Comparison of ENCODE assay signal across 8 cellular contexts in genomic region chr17:488993-489757, GRCh38. TPM values are rescaled to one million over a fixed set of nuclear protein-coding genes. Genes with fewer than 3 reads are reported as not detected.
DNase-seq lines count a peak whose midpoint lies in the region; ATAC-seq and TF ChIP-seq lines count a peak whose summit lies in the region.

No MANE protein-coding gene starts in this region.

- H3K4ac ChIP-seq in mesenchymal stem cell (ENCODE audit: low read depth in 1 of 2, low read length in 2 of 2) = peak overlapping the region in 1 of 2 experiments; percentile 40

- peak overlapping the region; percentile 0 for H2BK5ac ChIP-seq in mesenchymal stem cell (ENCODE audit: low read depth, low read length, poor library complexity, severe bottlenecking)

- H2BK15ac ChIP-seq in mesenchymal stem cell (ENCODE audit: low read depth, poor library complexity, severe bottlenecking) = peak overlapping the region; percentile 70

- no peak overlapping the region for H2AK5ac ChIP-seq in mesenchymal stem cell (ENCODE audit: low read length, severe bottlenecking)

- H3K18ac ChIP-seq in mesenchymal stem cell (ENCODE audit: low read depth in 1 of 2, low read length in 2 of 2) = peak overlapping the region; percentile 28 to 63

- peak overlapping the region; percentile 21 for H4K8ac ChIP-seq in mesenchymal stem cell (ENCODE audit: low read length)

- H3K27ac ChIP-seq in mesenchymal stem cell (ENCODE audit: low read length, poor library complexity, severe bottlenecking) (peak overlapping the region; percentile 78), vagina (peak overlapping the region; percentile 39)

- no peak overlapping the region for H2BK120ac ChIP-seq in mesenchymal stem cell (ENCODE audit: low read depth, low read length)

- TF ChIP-seq CTCF in choroid plexus epithelial cell (conservative IDR thresholded peaks at IDR 0.05; ENCODE audit: low read depth, low read length) (no peak), vagina (IDR thresholded peaks at IDR 0.05) (no peak)

- peak; percentile 43 for ATAC-seq in GM19467 (IDR thresholded peaks at IDR 0.05; ENCODE audit: unreplicated experiment)
- no peak for ATAC-seq in GM19328 (IDR thresholded peaks at IDR 0.05; ENCODE audit: unreplicated experiment)

- H3K4me1 ChIP-seq in NT2/D1 (ENCODE audit: insufficient read depth, insufficient read length) (peaks cover 8% of the 10 kb centered on the region), mesenchymal stem cell (ENCODE audit: control insufficient read depth, insufficient read depth, low read depth, low read length) (peaks cover 14% of the 10 kb centered on the region), vagina (peaks cover 20% of the 10 kb centered on the region)

- H2AFZ ChIP-seq in mesenchymal stem cell (ENCODE audit: low read depth, low read length) = no peak overlapping the region

- peak overlapping the region; percentile 2 for H4K91ac ChIP-seq in mesenchymal stem cell (ENCODE audit: low read length)

- H3K9me3 ChIP-seq in NT2/D1 (ENCODE audit: insufficient read depth, low read length) (no peaks in the 10 kb centered on the region), mesenchymal stem cell (ENCODE audit: control insufficient read depth, low read length) (no peaks in the 10 kb centered on the region), vagina (no peaks in the 10 kb centered on the region)

- no peak overlapping the region for H3K23ac ChIP-seq in mesenchymal stem cell (ENCODE audit: low read length in 2 of 2)

- peak overlapping the region in 1 of 2 experiments; percentile 23 for H2BK12ac ChIP-seq in mesenchymal stem cell (ENCODE audit: low read length in 2 of 2)

- H3K27me3 ChIP-seq in NT2/D1 (ENCODE audit: insufficient read depth, insufficient read length) = peaks cover 32% of the 10 kb centered on the region
- peaks cover 0 to 11% of the 10 kb centered on the region in 2 experiments for H3K27me3 ChIP-seq in mesenchymal stem cell (ENCODE audit: control insufficient read depth in 1 of 2, insufficient read depth in 1 of 2, low read length in 2 of 2)
- no peaks in the 10 kb centered on the region for H3K27me3 ChIP-seq in vagina

- H3K4me3 ChIP-seq in NT2/D1 (ENCODE audit: insufficient read length, low read depth) (peak overlapping the region; percentile 36), choroid plexus epithelial cell (ENCODE audit: low read depth, low read length) (peak overlapping the region; percentile 61), mesenchymal stem cell (ENCODE audit: insufficient read depth in 1 of 2, low read depth in 1 of 2, low read length in 2 of 2) (peak overlapping the region; percentile 58 to 70), vagina (peak overlapping the region; percentile 57 to 74)

- H3K9ac ChIP-seq in NT2/D1 (ENCODE audit: insufficient read length, low read depth) (peak overlapping the region; percentile 56), mesenchymal stem cell (ENCODE audit: low read length) (peak overlapping the region; percentile 65)

- TF ChIP-seq POLR2A in vagina (IDR thresholded peaks at IDR 0.05) = no peak

- DNase-seq in NT2/D1 (ENCODE audit: low read depth, low spot score) (no peak), choroid plexus epithelial cell (ENCODE audit: low read depth) (no peak), mesenchymal stem cell (peak; percentile 61), vagina (ENCODE audit: extremely low spot score in 2 of 2) (peak in 1 of 2 donors; percentile 95), KG1 (lab: John Stamatoyannopoulos, UW) (no peak)
- DNase-seq in effector CD8-positive, alpha-beta T cell (lab: John Stamatoyannopoulos, UW) = no peak

- peak overlapping the region; percentile 77 for H3K4me2 ChIP-seq in mesenchymal stem cell (ENCODE audit: low read length, poor library complexity, severe bottlenecking)

- WGBS in mesenchymal stem cell = 38% methylated on average over 25 of the region's 25 CpGs

- H3K36me3 ChIP-seq in NT2/D1 (ENCODE audit: insufficient read depth, insufficient read length, low read length) (no peaks in the 10 kb centered on the region), mesenchymal stem cell (ENCODE audit: control insufficient read depth in 1 of 2, insufficient read depth in 2 of 2, low read depth in 1 of 2, low read length in 2 of 2) (no peaks in the 10 kb centered on the region), vagina (no peaks in the 10 kb centered on the region)

- no peak overlapping the region for H3K14ac ChIP-seq in mesenchymal stem cell (ENCODE audit: low read length in 2 of 2)

- H3K79me1 ChIP-seq in mesenchymal stem cell (replicated peaks; ENCODE audit: low read length, poor library complexity, severe bottlenecking) = no peaks in the 10 kb centered on the region

- intact Hi-C loops in vagina (cut with DNase I) = no loop called here

RNA-seq across cellular contexts. Expression of gene RFLNB, which starts 43.4 kb away (rescaled TPM):
- polyA plus RNA-seq in mesenchymal stem cell (2013, experiment 1 of 2) = 42.1 TPM
- 43.8 TPM for polyA plus RNA-seq in mesenchymal stem cell (2013, experiment 2 of 2)
- total RNA-seq in vagina = 12.5 TPM
